ENCODE assay signal across 8 cellular contexts in genomic region chr19:1747285-1748114, GRCh38. TPM values are rescaled to one million over a fixed set of nuclear protein-coding genes. Genes with fewer than 3 reads are reported as not detected.
DNase-seq lines count a peak whose midpoint lies in the region; ATAC-seq and TF ChIP-seq lines count a peak whose summit lies in the region.

No MANE protein-coding gene starts in this region.

- no peak overlapping the region for H3K27ac Mint-ChIP-seq in stimulated activated naive CD8-positive, alpha-beta T cell treated with anti-CD3 and anti-CD28 coated beads, Interleukin-15, Interleukin-2, amounts not matched to agents 100 ng/mL and 50 ng/mL, for 24 hours

- peaks cover 47% of the 10 kb centered on the region for H3K27me3 Mint-ChIP-seq in stimulated activated naive CD8-positive, alpha-beta T cell treated with anti-CD3 and anti-CD28 coated beads, Interleukin-15, Interleukin-2, amounts not matched to agents 100 ng/mL and 50 ng/mL, for 24 hours

- no peaks in the 10 kb centered on the region for H3K9me3 Mint-ChIP-seq in stimulated activated naive CD8-positive, alpha-beta T cell treated with anti-CD3 and anti-CD28 coated beads, Interleukin-15, Interleukin-2, amounts not matched to agents 100 ng/mL and 50 ng/mL, for 24 hours

- DNase-seq in activated CD8-positive, alpha-beta memory T cell treated with anti-CD3 and anti-CD28 coated beads for 1 hour (ENCODE audit: extremely low read depth in 1 of 2, low read depth in 1 of 2): peak; percentile 11 to 22
- no peak for DNase-seq in activated CD8-positive, alpha-beta memory T cell treated with anti-CD3 and anti-CD28 coated beads, Interleukin-2, amount 50 U/mL, for 48 hours
- DNase-seq in activated CD4-positive, alpha-beta T cell treated with anti-CD3 and anti-CD28 coated beads, Interleukin-2, amount 50 U/mL, for 48 hours: peak; percentile 47 to 53
- peak; percentile 98 for DNase-seq in foreskin keratinocyte
- no peak for DNase-seq in effector CD8-positive, alpha-beta T cell (lab: John Stamatoyannopoulos, UW)

- H3K36me3 Mint-ChIP-seq in stimulated activated naive CD8-positive, alpha-beta T cell treated with anti-CD3 and anti-CD28 coated beads, Interleukin-15, Interleukin-2, amounts not matched to agents 100 ng/mL and 50 ng/mL, for 24 hours (ENCODE audit: low read depth): no peaks in the 10 kb centered on the region

- peaks cover 13% of the 10 kb centered on the region for H3K4me1 ChIP-seq in foreskin keratinocyte

- peaks cover 47% of the 10 kb centered on the region for H3K27me3 ChIP-seq in foreskin keratinocyte

- H3K27ac ChIP-seq in foreskin keratinocyte: peak overlapping the region; percentile 97

- ATAC-seq in foreskin keratinocyte (peak; percentile 69), GM21526 (IDR thresholded peaks at IDR 0.05; ENCODE audit: low FRiP score, unreplicated experiment) (no peak), HG03039 (IDR thresholded peaks at IDR 0.05; ENCODE audit: unreplicated experiment) (no peak)

- peaks cover 18% of the 10 kb centered on the region for H3K4me1 Mint-ChIP-seq in stimulated activated naive CD8-positive, alpha-beta T cell treated with anti-CD3 and anti-CD28 coated beads, Interleukin-15, Interleukin-2, amounts not matched to agents 100 ng/mL and 50 ng/mL, for 24 hours (ENCODE audit: low read depth)

- peak overlapping the region; percentile 23 for H3K4me3 Mint-ChIP-seq in stimulated activated naive CD8-positive, alpha-beta T cell treated with anti-CD3 and anti-CD28 coated beads, Interleukin-15, Interleukin-2, amounts not matched to agents 100 ng/mL and 50 ng/mL, for 24 hours

- no peak for TF ChIP-seq CTCF in foreskin keratinocyte (conservative IDR thresholded peaks at IDR 0.05)

RNA-seq across cellular contexts. Expression of gene ONECUT3, which starts 5.8 kb away (rescaled TPM):
- total RNA-seq in foreskin keratinocyte: not detected in 2 replicates
- not detected in 2 replicates for polyA plus RNA-seq in foreskin keratinocyte

Comparison
In these comparisons a context has a peak if more than half of its experiments do, and no peak if none do; other contexts are left out.
1. DNase-seq: peak in activated CD8-positive, alpha-beta memory T cell treated with anti-CD3 and anti-CD28 coated beads for 1 hour (2 of 2), activated CD4-positive, alpha-beta T cell treated with anti-CD3 and anti-CD28 coated beads, Interleukin-2, amount 50 U/mL, for 48 hours (2 of 2) and foreskin keratinocyte (2 of 2); none in activated CD8-positive, alpha-beta memory T cell treated with anti-CD3 and anti-CD28 coated beads, Interleukin-2, amount 50 U/mL, for 48 hours (single experiment) and effector CD8-positive, alpha-beta T cell (single experiment).